Comparison of ENCODE assay signal across 8 cellular contexts in the genomic region with DNA sequence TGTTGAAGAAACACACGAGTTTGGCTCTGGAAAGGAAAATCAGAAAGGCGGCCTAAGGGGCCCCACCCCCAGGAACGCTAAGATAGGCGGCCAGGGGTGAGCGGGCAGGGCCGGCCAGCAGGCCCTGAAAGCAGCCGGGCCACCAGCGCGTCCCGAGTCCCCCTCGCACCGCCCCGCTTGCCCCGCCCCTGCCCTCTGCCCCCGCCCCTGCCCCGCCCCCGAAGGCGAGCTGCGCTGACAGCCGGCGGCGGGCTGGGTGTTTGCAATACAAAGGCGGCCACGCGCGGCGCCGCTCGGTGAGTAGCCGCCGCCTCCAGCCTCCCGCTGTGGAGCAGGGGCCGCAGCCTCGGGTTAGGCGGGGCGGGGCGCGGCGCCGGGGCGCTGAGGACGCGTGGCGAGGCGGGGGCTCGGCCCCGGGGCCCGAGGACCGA. TPM values are rescaled to one million over a fixed set of nuclear protein-coding genes. Genes with fewer than 3 reads are reported as not detected.
DNase-seq lines count a peak whose midpoint lies in the region; TF ChIP-seq lines count a peak whose summit lies in the region.

A gene with protein sequence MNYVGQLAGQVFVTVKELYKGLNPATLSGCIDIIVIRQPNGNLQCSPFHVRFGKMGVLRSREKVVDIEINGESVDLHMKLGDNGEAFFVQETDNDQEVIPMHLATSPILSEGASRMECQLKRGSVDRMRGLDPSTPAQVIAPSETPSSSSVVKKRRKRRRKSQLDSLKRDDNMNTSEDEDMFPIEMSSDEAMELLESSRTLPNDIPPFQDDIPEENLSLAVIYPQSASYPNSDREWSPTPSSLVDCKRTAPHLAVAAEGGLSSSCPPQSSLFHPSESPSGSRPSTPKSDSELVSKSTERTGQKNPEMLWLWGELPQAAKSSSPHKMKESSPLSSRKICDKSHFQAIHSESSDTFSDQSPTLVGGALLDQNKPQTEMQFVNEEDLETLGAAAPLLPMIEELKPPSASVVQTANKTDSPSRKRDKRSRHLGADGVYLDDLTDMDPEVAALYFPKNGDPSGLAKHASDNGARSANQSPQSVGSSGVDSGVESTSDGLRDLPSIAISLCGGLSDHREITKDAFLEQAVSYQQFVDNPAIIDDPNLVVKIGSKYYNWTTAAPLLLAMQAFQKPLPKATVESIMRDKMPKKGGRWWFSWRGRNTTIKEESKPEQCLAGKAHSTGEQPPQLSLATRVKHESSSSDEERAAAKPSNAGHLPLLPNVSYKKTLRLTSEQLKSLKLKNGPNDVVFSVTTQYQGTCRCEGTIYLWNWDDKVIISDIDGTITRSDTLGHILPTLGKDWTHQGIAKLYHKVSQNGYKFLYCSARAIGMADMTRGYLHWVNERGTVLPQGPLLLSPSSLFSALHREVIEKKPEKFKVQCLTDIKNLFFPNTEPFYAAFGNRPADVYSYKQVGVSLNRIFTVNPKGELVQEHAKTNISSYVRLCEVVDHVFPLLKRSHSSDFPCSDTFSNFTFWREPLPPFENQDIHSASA (plus strand): TSS at position 257 of the 431 bp plus-strand sequence. CDS start 18,910 bp downstream, outside the sequence.

- H3K36me3 ChIP-seq in transverse colon, result no peaks in the 10 kb centered on the region

- intact Hi-C loops in cardiac septum (cut with DNase I) (loop anchor here (2.0 to 5.0 kb wide), 2 partner anchors 32 to 49 kb away; no protein-coding TSS in a partner anchor), posterior cingulate gyrus (cut with DNase I) (loop anchor here (2.0 to 10.0 kb wide), 2 partner anchors 32 to 52 kb away; no protein-coding TSS in a partner anchor), transverse colon (cut with DNase I; ENCODE audit: low total_unique reads) (no loop called here)

- in situ Hi-C loops in transverse colon (cut with MboI; ENCODE audit: low pct_ligation_motif_present in 1 of 4, low pct_unique_long_range_greater_than_20kb in 1 of 4, low sequenced_read_pairs in 3 of 4), result no loop called here

- peaks cover 10 to 55% (median 39%) of the 10 kb centered on the region in 4 donors for H3K4me1 ChIP-seq in transverse colon

- peak within 1 kb of the TSS; percentile 92 for H3K4me3 Mint-ChIP-seq in HFFc6

- H3K27ac ChIP-seq in adipose tissue (ENCODE audit: low read depth, low read length) (no peak within 1 kb of the TSS), transverse colon (peak within 1 kb of the TSS; percentile 90 to 95 (median 92))

- H3K4me1 Mint-ChIP-seq in HFFc6 (ENCODE audit: low read depth), result peaks cover 67% of the 10 kb centered on the region

- TF ChIP-seq CTCF in HFFc6 (IDR thresholded peaks at IDR 0.05), result peak; percentile 51; the same call in 1 of the 2 replicates
- no peak for TF ChIP-seq CTCF in transverse colon (IDR thresholded peaks at IDR 0.05)

- H3K27ac Mint-ChIP-seq in HFFc6, result peak within 1 kb of the TSS; percentile 73

- H3K27me3 ChIP-seq in transverse colon, result no peaks in the 10 kb centered on the region

- no peak for TF ChIP-seq EP300 in transverse colon (IDR thresholded peaks at IDR 0.05; ENCODE audit: low read depth)

- H3K9me3 Mint-ChIP-seq in HFFc6, result no peaks in the 10 kb centered on the region

- DNase-seq in HFFc6, result peak; percentile 79
- peak; percentile 62 for DNase-seq in NCI-H1092 (lab: John Stamatoyannopoulos, UW)
- peak; percentile 73 to 89 (median 81) for DNase-seq in T-helper 1 cell
- peak; percentile 94 for DNase-seq in cardiac septum (ENCODE audit: low spot score)
- DNase-seq in posterior cingulate gyrus, result peak; percentile 80 to 99 (median 89)
- DNase-seq in transverse colon, result peak; percentile 93

- H3K4me3 ChIP-seq in transverse colon, result peak within 1 kb of the TSS; percentile 68 to 89 (median 84)

- H3K36me3 Mint-ChIP-seq in HFFc6 (ENCODE audit: low read depth), result no peaks in the 10 kb centered on the region

- no peaks in the 10 kb centered on the region for H3K9me3 ChIP-seq in transverse colon

- H3K27me3 Mint-ChIP-seq in HFFc6 (ENCODE audit: insufficient read depth), result no peaks in the 10 kb centered on the region; the same call in 1 of the 2 replicates

- peak; percentile 70 for TF ChIP-seq POLR2A in GM10847 (IDR thresholded peaks at IDR 0.05; ENCODE audit: extremely low read depth, insufficient read length)
- TF ChIP-seq POLR2A in transverse colon (IDR thresholded peaks at IDR 0.05), result peak; percentile 29

- WGBS in adipose tissue, 3 donors, result 0 to 1% (median 0%) methylated on average over 46 to 49 of the region's 49 CpGs
- 1% methylated on average over 14 of the region's 49 CpGs; no CpG with 5 or more reads in 1 of the 2 donors for WGBS in transverse colon (ENCODE audit: low coverage in 1 of 2), 2 donors

RNA-seq across cellular contexts. Expression of the gene that starts here (rescaled TPM):
- total RNA-seq in HFFc6 (2021; fragmentation: NEBNext Ultra II Directional; extraction: Animal tissue kit (Norgen Biotek cat#: 25700)), result 10 to 100 TPM; 17.5 to 22.9 (median 20.7) TPM
- 10 to 100 TPM; 16.7 to 50.6 (median 38.1) TPM for polyA plus RNA-seq in adipose tissue
- total RNA-seq in cardiac septum, result 27.8 TPM
- total RNA-seq in transverse colon, result 10 to 100 TPM; 19.7 to 62.1 (median 26.6) TPM
